ENCODE assay signal across 9 cellular contexts in genomic region chr1:160544647-160545046, GRCh38. TPM values are rescaled to one million over a fixed set of nuclear protein-coding genes. Genes with fewer than 3 reads are reported as not detected.
A peak's percentile ranks its signal among the peaks of the same experiment; 100 is the strongest.
DNase-seq lines count a peak whose midpoint lies in the region; ATAC-seq, FAIRE-seq and TF ChIP-seq lines count a peak whose summit lies in the region.
"Had no signal": no experiment of that assay in that cellular context is flagged by ENCODE, and none has a peak within 500 bp of the region (broad histone marks: within the 10 kb centered on the region; RNA-seq: fewer than 3 reads in every experiment).

No MANE protein-coding gene starts in this region.

- ATAC-seq in CD4-positive, alpha-beta T cell (ENCODE audit: poor library complexity): peak; percentile 49
- ATAC-seq in activated CD8-positive, alpha-beta T cell treated with anti-CD3 and anti-CD28 coated beads for 36 hours: peak; percentile 41
- ATAC-seq in GM19023 (IDR thresholded peaks at IDR 0.05; ENCODE audit: unreplicated experiment) (no peak), HG03469 (IDR thresholded peaks at IDR 0.05; ENCODE audit: unreplicated experiment) (no peak)

- no peak overlapping the region for H4K8ac ChIP-seq in H9 (replicated peaks; ENCODE audit: insufficient read length, low read depth, low read length)

- no peak overlapping the region for H3K27ac ChIP-seq in CD4-positive, alpha-beta T cell (ENCODE audit: low read depth, low read length)
- H3K27ac ChIP-seq in H9 (ENCODE audit: insufficient read length, low read depth, low read length): no peak overlapping the region
- H3K27ac ChIP-seq in kidney (ENCODE audit: low read depth in 2 of 2, low read length in 2 of 2): no peak overlapping the region

- no peak overlapping the region for H3K4me2 ChIP-seq in H9 (ENCODE audit: insufficient read depth, insufficient read length, low read length)

- H2BK5ac ChIP-seq in H9 (ENCODE audit: insufficient read length, low read length): no peak overlapping the region

- H3K27me3 Mint-ChIP-seq in CD4-positive, alpha-beta T cell: no peaks in the 10 kb centered on the region
- H3K27me3 Mint-ChIP-seq in H9 (ENCODE audit: low read depth): peaks cover 2% of the 10 kb centered on the region; the same call in 1 of the 2 replicates
- H3K27me3 Mint-ChIP-seq in activated CD8-positive, alpha-beta T cell treated with anti-CD3 and anti-CD28 coated beads for 36 hours: no peaks in the 10 kb centered on the region

- POLR2A ChIA-PET in CD4-positive, alpha-beta T cell (lab: Charles Lee): interaction anchor here (0.9 to 2.5 kb wide), 3 partner anchors 22 to 64 kb away, joined by 3 to 14 read pairs (median 8); partner anchors contain the start of gene SLAMF6
- POLR2A ChIA-PET in activated CD8-positive, alpha-beta T cell treated with anti-CD3 and anti-CD28 coated beads for 36 hours (lab: Charles Lee): interaction anchor here (0.6 to 2.2 kb wide), 5 partner anchors 7 to 116 kb away, joined by 3 to 5 read pairs (median 4); no protein-coding TSS in a partner anchor

- H3K14ac ChIP-seq in H9 (ENCODE audit: insufficient read depth, low read length): no peak overlapping the region

- H3K4me1 ChIP-seq in H9 (ENCODE audit: insufficient read depth, low read length): no peaks in the 10 kb centered on the region
- H3K4me1 ChIP-seq in kidney (ENCODE audit: control insufficient read depth in 1 of 2, insufficient read depth in 1 of 2, low read depth in 1 of 2, low read length in 2 of 2): peaks cover 3% of the 10 kb centered on the region in 2 donors

- peak in 1 of 10 experiments; percentile 21 for DNase-seq in CD4-positive, alpha-beta T cell
- DNase-seq in H9: no peak
- DNase-seq in activated CD8-positive, alpha-beta T cell treated with anti-CD3 and anti-CD28 coated beads for 36 hours: no peak
- no peak for DNase-seq in kidney
- no peak for DNase-seq in urothelium cell line (ENCODE audit: low spot score)
- DNase-seq in cardiac septum (ENCODE audit: low spot score): no peak

- H4K5ac ChIP-seq in H9 (ENCODE audit: insufficient read length, low read depth, low read length): no peak overlapping the region

- H3K18ac ChIP-seq in H9 (ENCODE audit: insufficient read length, low read depth, low read length): no peak overlapping the region

- H3K4me3 ChIP-seq in kidney (ENCODE audit: low read length in 2 of 2): no peak overlapping the region

- no peak overlapping the region for H2BK20ac ChIP-seq in H9 (ENCODE audit: low read depth, low read length, poor library complexity, severe bottlenecking)

- H2BK12ac ChIP-seq in H9 (ENCODE audit: insufficient read length, low read depth, low read length): no peak overlapping the region

- peak; percentile 71 for TF ChIP-seq CTCF in CD4-positive, alpha-beta T cell (IDR thresholded peaks at IDR 0.05)
- TF ChIP-seq CTCF in H9 (conservative IDR thresholded peaks at IDR 0.05) (peak; percentile 58), kidney (IDR thresholded peaks at IDR 0.05; ENCODE audit: borderline replicate concordance, extremely low read depth, insufficient read depth) (peak; percentile 26)
- peak; percentile 62 for TF ChIP-seq CTCF in activated CD8-positive, alpha-beta T cell treated with anti-CD3 and anti-CD28 coated beads for 36 hours (IDR thresholded peaks at IDR 0.05)

- CTCF ChIA-PET in CD4-positive, alpha-beta T cell (lab: Charles Lee): interaction anchor here (0.7 to 2.5 kb wide), 9 partner anchors 22 to 116 kb away, joined by 3 to 15 read pairs (median 4); no protein-coding TSS in a partner anchor
- CTCF ChIA-PET in activated CD8-positive, alpha-beta T cell treated with anti-CD3 and anti-CD28 coated beads for 36 hours (lab: Charles Lee): interaction anchor here (0.6 to 14.7 kb wide), 28 partner anchors 8 to 120 kb away, joined by 3 to 191 read pairs (median 4); partner anchors contain the start of gene SLAMF6

- no peaks in the 10 kb centered on the region for H3K36me3 ChIP-seq in kidney (ENCODE audit: control insufficient read depth in 1 of 2, insufficient read depth in 2 of 2, low read length in 2 of 2)

- no peak overlapping the region for H3K4me3 Mint-ChIP-seq in CD4-positive, alpha-beta T cell
- no peak overlapping the region for H3K4me3 Mint-ChIP-seq in H9
- no peak overlapping the region for H3K4me3 Mint-ChIP-seq in activated CD8-positive, alpha-beta T cell treated with anti-CD3 and anti-CD28 coated beads for 36 hours

- no peaks in the 10 kb centered on the region for H4K20me1 ChIP-seq in H9 (ENCODE audit: control insufficient read depth, insufficient read depth, insufficient read length)

- no peaks in the 10 kb centered on the region for H3K23me2 ChIP-seq in H9 (ENCODE audit: insufficient read length, low read depth, low read length, poor library complexity, severe bottlenecking)

- intact Hi-C loops in CD4-positive, alpha-beta T cell (cut with DNase I, micrococcal nuclease): loop anchor here (1.0 to 5.0 kb wide), 4 partner anchors 62 to 117 kb away; no protein-coding TSS in a partner anchor
- intact Hi-C loops in activated CD8-positive, alpha-beta T cell treated with anti-CD3 and anti-CD28 coated beads for 36 hours (cut with micrococcal nuclease): loop anchor here (2.0 kb wide), 1 partner anchor 62 kb away; no protein-coding TSS in a partner anchor
- intact Hi-C loops in kidney (cut with DNase I): no loop called here
- intact Hi-C loops in cardiac septum (cut with DNase I): no loop called here

- H3K4ac ChIP-seq in H9 (ENCODE audit: low read depth, low read length): no peak overlapping the region

- peak overlapping the region; percentile 69 for H3K27ac Mint-ChIP-seq in CD4-positive, alpha-beta T cell
- no peak overlapping the region for H3K27ac Mint-ChIP-seq in H9
- H3K27ac Mint-ChIP-seq in activated CD8-positive, alpha-beta T cell treated with anti-CD3 and anti-CD28 coated beads for 36 hours: peak overlapping the region; percentile 86

- H3K79me2 ChIP-seq in H9 (ENCODE audit: insufficient read depth, low read length): no peaks in the 10 kb centered on the region

- H2AFZ ChIP-seq in H9 (ENCODE audit: low read length): no peak overlapping the region

- H2AK5ac ChIP-seq in H9 (ENCODE audit: insufficient read length, low read length): no peak overlapping the region

- H3K36me3 Mint-ChIP-seq in CD4-positive, alpha-beta T cell (ENCODE audit: low read depth): peaks cover 48% of the 10 kb centered on the region
- no peaks in the 10 kb centered on the region for H3K36me3 Mint-ChIP-seq in H9 (ENCODE audit: insufficient read depth in 1 of 3, low read depth in 3 of 3)
- peaks cover 24% of the 10 kb centered on the region for H3K36me3 Mint-ChIP-seq in activated CD8-positive, alpha-beta T cell treated with anti-CD3 and anti-CD28 coated beads for 36 hours (ENCODE audit: low read depth)

- H3T11ph ChIP-seq in H9 (ENCODE audit: low read length): no peak overlapping the region

- FAIRE-seq in kidney (lab: Jason Lieb, UNC) (no peak), urothelium cell line (lab: Jason Lieb, UNC) (no peak)
- FAIRE-seq: islet of Langerhans had no signal

- H3K79me1 ChIP-seq in H9 (ENCODE audit: insufficient read depth, low read depth, low read length, poor library complexity, severe bottlenecking): no peaks in the 10 kb centered on the region

- WGBS in H9 (ENCODE audit: extremely low coverage, insufficient read length, low lambda C conversion rate): no CpG with 5 or more reads among the region's 1 CpG

- H3K27me3 ChIP-seq in CD4-positive, alpha-beta T cell (ENCODE audit: control insufficient read depth, insufficient read depth, low read length): no peaks in the 10 kb centered on the region
- H3K27me3 ChIP-seq in H9 (ENCODE audit: insufficient read depth, low read length): no peaks in the 10 kb centered on the region

- H3K9ac ChIP-seq in H9 (ENCODE audit: extremely low read depth, insufficient read length, low read length) (no peak overlapping the region), kidney (ENCODE audit: low read length in 2 of 2) (no peak overlapping the region)

- no peaks in the 10 kb centered on the region for H3K9me3 Mint-ChIP-seq in CD4-positive, alpha-beta T cell
- H3K9me3 Mint-ChIP-seq in H9: no peaks in the 10 kb centered on the region
- H3K9me3 Mint-ChIP-seq in activated CD8-positive, alpha-beta T cell treated with anti-CD3 and anti-CD28 coated beads for 36 hours: no peaks in the 10 kb centered on the region

- no peak overlapping the region for H2BK15ac ChIP-seq in H9 (ENCODE audit: low read depth, low read length)

- no peak overlapping the region for H4K91ac ChIP-seq in H9 (ENCODE audit: insufficient read length, low read depth, low read length)

- H3K9me3 ChIP-seq in CD4-positive, alpha-beta T cell (ENCODE audit: control insufficient read depth, low read length): no peaks in the 10 kb centered on the region
- H3K9me3 ChIP-seq in H9 (ENCODE audit: control insufficient read depth, low read depth, low read length) (no peaks in the 10 kb centered on the region), kidney (ENCODE audit: control insufficient read depth in 1 of 2, low read length in 2 of 2) (no peaks in the 10 kb centered on the region)

- no peak overlapping the region for H3K23ac ChIP-seq in H9 (ENCODE audit: insufficient read length, low read depth, low read length)

- peaks cover 67% of the 10 kb centered on the region for H3K4me1 Mint-ChIP-seq in CD4-positive, alpha-beta T cell (ENCODE audit: low read depth)
- no peaks in the 10 kb centered on the region for H3K4me1 Mint-ChIP-seq in H9
- H3K4me1 Mint-ChIP-seq in activated CD8-positive, alpha-beta T cell treated with anti-CD3 and anti-CD28 coated beads for 36 hours (ENCODE audit: low read depth): peaks cover 62% of the 10 kb centered on the region

- H2BK120ac ChIP-seq in H9 (ENCODE audit: low read depth, low read length, poor library complexity, severe bottlenecking): no peak overlapping the region

- H3K56ac ChIP-seq in H9 (ENCODE audit: insufficient read length, low read depth, low read length): no peak overlapping the region

RNA-seq across cellular contexts. Expression of gene SLAMF6, which starts 21.6 kb away (rescaled TPM):
- total RNA-seq in CD4-positive, alpha-beta T cell: 1 to 10 TPM; 6.3 to 7.3 TPM
- total RNA-seq in H9 (2021): not detected in 2 replicates
- total RNA-seq in activated CD8-positive, alpha-beta T cell treated with anti-CD3 and anti-CD28 coated beads for 36 hours: 10 to 100 TPM; 42.8 to 43.9 TPM
- total RNA-seq in kidney: 5.5 TPM
- polyA plus RNA-seq in kidney (ENCODE audit: insufficient read depth, low read depth, low replicate concordance): not detected
- 0.13 TPM for total RNA-seq in cardiac septum

RNA-seq across cellular contexts. Expression of gene CD84, which starts 34.6 kb away (rescaled TPM):
- 10 to 100 TPM; 32.7 to 36.9 TPM for total RNA-seq in CD4-positive, alpha-beta T cell
- not detected in 2 replicates for total RNA-seq in H9 (2021)
- total RNA-seq in activated CD8-positive, alpha-beta T cell treated with anti-CD3 and anti-CD28 coated beads for 36 hours: 10 to 100 TPM; 18.1 to 20.1 TPM
- 17.5 TPM for total RNA-seq in kidney
- 0.30 TPM for polyA plus RNA-seq in kidney (ENCODE audit: insufficient read depth, low read depth, low replicate concordance)
- total RNA-seq in cardiac septum: 2.4 TPM

Comparison
In these comparisons a context has a peak if more than half of its experiments do, and no peak if none do; other contexts are left out.
1. ATAC-seq: peak in CD4-positive, alpha-beta T cell (single experiment) and activated CD8-positive, alpha-beta T cell treated with anti-CD3 and anti-CD28 coated beads for 36 hours (single experiment); none in GM19023 (single experiment) and HG03469 (single experiment).
2. H3K27ac Mint-ChIP-seq: peak in CD4-positive, alpha-beta T cell (single experiment) and activated CD8-positive, alpha-beta T cell treated with anti-CD3 and anti-CD28 coated beads for 36 hours (single experiment); none in H9 (0 of 3).
3. intact Hi-C loops: an anchor here in CD4-positive, alpha-beta T cell (1.0 to 5.0 kb wide) and activated CD8-positive, alpha-beta T cell treated with anti-CD3 and anti-CD28 coated beads for 36 hours (2.0 kb wide); none called in kidney and cardiac septum.
4. Peak in every context shown above with its lines, with median percentiles within 50 percentile points of each other: CTCF ChIP-seq.